Comparison of ENCODE assay signal across 2 cellular contexts in genomic region chr19:51366999-51367564, GRCh38.
TF ChIP-seq lines count a peak whose summit lies in the region.

No MANE protein-coding gene starts in this region.

TF ChIP-seq in A549, 52 proteins besides CTCF, POLR2A, EP300 and RAD21:
- no peak for TF ChIP-seq BHLHE40 (IDR thresholded peaks at IDR 0.05; ENCODE audit: low read depth, low read length)
- no peak for TF ChIP-seq TFCP2L1 (CRISPR knock-in tag; IDR thresholded peaks at IDR 0.05)
- TF ChIP-seq USF2 (IDR thresholded peaks at IDR 0.05), result no peak
- no peak for TF ChIP-seq RFX5 (IDR thresholded peaks at IDR 0.05)
- TF ChIP-seq ZSCAN20 (CRISPR knock-in tag; IDR thresholded peaks at IDR 0.05), result no peak
- no peak for TF ChIP-seq ZFP36 (IDR thresholded peaks at IDR 0.05; ENCODE audit: borderline replicate concordance, partially characterized antibody)
- no peak for TF ChIP-seq ESRRA (IDR thresholded peaks at IDR 0.05; ENCODE audit: borderline replicate concordance, low read length)
- TF ChIP-seq NR3C1 (IDR thresholded peaks at IDR 0.05), result no peak
- 0 out of 3 replicates have a peak, but pooled peaks have one; percentile 11 for TF ChIP-seq BCL3 (IDR thresholded peaks at IDR 0.05)
- no peak for TF ChIP-seq CBX2 (IDR thresholded peaks at IDR 0.05; ENCODE audit: borderline replicate concordance, low read depth)
- TF ChIP-seq E2F6 (IDR thresholded peaks at IDR 0.05; ENCODE audit: borderline replicate concordance, low read depth), result no peak
- no peak for TF ChIP-seq KDM1A (IDR thresholded peaks at IDR 0.05; ENCODE audit: low read depth)
- TF ChIP-seq HOXB13 (CRISPR knock-in tag; IDR thresholded peaks at IDR 0.05; ENCODE audit: low read depth), result no peak
- TF ChIP-seq HOXA7 (CRISPR knock-in tag; IDR thresholded peaks at IDR 0.05), result no peak
- TF ChIP-seq REST (IDR thresholded peaks at IDR 0.05), result peak; percentile 14; the same call in 1 of the 2 replicates
- TF ChIP-seq KDM5A (IDR thresholded peaks at IDR 0.05), result no peak
- TF ChIP-seq EHF (CRISPR knock-in tag; IDR thresholded peaks at IDR 0.05), result no peak
- TF ChIP-seq RARB (CRISPR knock-in tag; IDR thresholded peaks at IDR 0.05), result no peak

TF ChIP-seq in GM12878, 131 proteins besides CTCF, POLR2A, EP300 and RAD21:
- TF ChIP-seq MXI1 (IDR thresholded peaks at IDR 0.05; ENCODE audit: low read depth, low read length) (no peak), BACH1 (IDR thresholded peaks at IDR 0.05; ENCODE audit: borderline replicate concordance) (peak; percentile 19; the same call in 1 of the 2 replicates), SPI1 (IDR thresholded peaks at IDR 0.05; ENCODE audit: borderline replicate concordance, insufficient read depth, low read depth, low read length) (0 out of 2 replicates have a peak, but pooled peaks have one; percentile 6), GABPA (IDR thresholded peaks at IDR 0.05; ENCODE audit: low read depth) (no peak), IKZF1 (conservative IDR thresholded peaks at IDR 0.05) (peak; percentile 48; the same call in 1 of the 2 replicates), MEF2B (IDR thresholded peaks at IDR 0.05; ENCODE audit: partially characterized antibody, poor library complexity, severe bottlenecking) (peak; percentile 27), RUNX3 (IDR thresholded peaks at IDR 0.05; ENCODE audit: low read length) (0 out of 2 replicates have a peak, but pooled peaks have one; percentile 27)
